19 cellular contexts compared by ENCODE assay signal in genomic region chr1:228862542-228863505, GRCh38.
DNase-seq lines count a peak whose midpoint lies in the region; TF ChIP-seq lines count a peak whose summit lies in the region.
"Had no signal": no experiment of that assay in that cellular context is flagged by ENCODE, and none has a peak within 500 bp of the region (broad histone marks: within the 10 kb centered on the region; RNA-seq: fewer than 3 reads in every experiment).

No MANE protein-coding gene starts in this region.

- H3K9me3 ChIP-seq in breast epithelium (no peaks in the 10 kb centered on the region), vagina (no peaks in the 10 kb centered on the region)
- H3K9me3 ChIP-seq: esophagus squamous epithelium, thyroid gland had no signal

- H3K27me3 ChIP-seq in breast epithelium (no peaks in the 10 kb centered on the region), vagina (no peaks in the 10 kb centered on the region)
- H3K27me3 ChIP-seq: thyroid gland had no signal

- intact Hi-C loops in breast epithelium (cut with DNase I; ENCODE audit: low total_unique reads) (no loop called here), vagina (cut with DNase I) (no loop called here)

- H3K4me1 Mint-ChIP-seq in activated naive CD4-positive, alpha-beta T cell treated with anti-CD3 and anti-CD28 coated beads, Interleukin-2, amount 10 ng/mL, durations not matched to agents 7 days and 5 days: peaks cover 51% of the 10 kb centered on the region

- no peaks in the 10 kb centered on the region for H3K36me3 Mint-ChIP-seq in activated naive CD4-positive, alpha-beta T cell treated with anti-CD3 and anti-CD28 coated beads, Interleukin-2, amount 10 ng/mL, durations not matched to agents 7 days and 5 days
- H3K36me3 Mint-ChIP-seq: activated naive CD4-positive, alpha-beta T cell treated with anti-CD3 and anti-CD28 coated beads, Interleukin-2, amount 50 U/mL, for 24 hours had no signal

- H3K4me1 ChIP-seq in breast epithelium (peaks cover 0 to 5% of the 10 kb centered on the region in 2 donors), vagina (peaks cover 20% of the 10 kb centered on the region)

- peaks cover 7% of the 10 kb centered on the region for H3K27me3 Mint-ChIP-seq in activated naive CD4-positive, alpha-beta T cell treated with anti-CD3 and anti-CD28 coated beads, Interleukin-2, amount 10 ng/mL, durations not matched to agents 7 days and 5 days
- H3K27me3 Mint-ChIP-seq: activated naive CD4-positive, alpha-beta T cell treated with anti-CD3 and anti-CD28 coated beads, Interleukin-2, amount 50 U/mL, for 24 hours had no signal

- TF ChIP-seq CTCF in breast epithelium (IDR thresholded peaks at IDR 0.05) (no peak), vagina (IDR thresholded peaks at IDR 0.05) (no peak)

- no peaks in the 10 kb centered on the region for H3K9me3 Mint-ChIP-seq in activated naive CD4-positive, alpha-beta T cell treated with anti-CD3 and anti-CD28 coated beads, Interleukin-2, amount 10 ng/mL, durations not matched to agents 7 days and 5 days
- H3K9me3 Mint-ChIP-seq: activated naive CD4-positive, alpha-beta T cell treated with anti-CD3 and anti-CD28 coated beads, Interleukin-2, amount 50 U/mL, for 24 hours; neural crest cell had no signal

- H3K36me3 ChIP-seq in breast epithelium: no peaks in the 10 kb centered on the region
- no peaks in the 10 kb centered on the region for H3K36me3 ChIP-seq in vagina
- H3K36me3 ChIP-seq: esophagus squamous epithelium, thyroid gland had no signal

- CTCF ChIA-PET in activated naive CD4-positive, alpha-beta T cell treated with anti-CD3 and anti-CD28 coated beads, Interleukin-2, amount 10 ng/mL, durations not matched to agents 7 days and 5 days (lab: Charles Lee): no interaction called here

- no peak overlapping the region for H3K4me3 Mint-ChIP-seq in activated naive CD4-positive, alpha-beta T cell treated with anti-CD3 and anti-CD28 coated beads, Interleukin-2, amount 10 ng/mL, durations not matched to agents 7 days and 5 days
- H3K4me3 Mint-ChIP-seq: neural crest cell had no signal

- H3K27ac Mint-ChIP-seq in activated naive CD4-positive, alpha-beta T cell treated with anti-CD3 and anti-CD28 coated beads, Interleukin-2, amount 10 ng/mL, durations not matched to agents 7 days and 5 days: peak overlapping the region; percentile 74

- H3K27ac ChIP-seq in breast epithelium: peak overlapping the region; percentile 8 to 43
- H3K27ac ChIP-seq in vagina: no peak overlapping the region
- H3K27ac ChIP-seq: C4-2B, esophagus squamous epithelium, thyroid gland had no signal

- TF ChIP-seq POLR2A in breast epithelium (IDR thresholded peaks at IDR 0.05) (no peak), vagina (IDR thresholded peaks at IDR 0.05) (no peak)

- DNase-seq in activated naive CD4-positive, alpha-beta T cell treated with anti-CD3 and anti-CD28 coated beads, Interleukin-2, amount 10 ng/mL, durations not matched to agents 7 days and 5 days: no peak
- no peak for DNase-seq in activated naive CD4-positive, alpha-beta T cell (lab: John Stamatoyannopoulos, UW)
- DNase-seq in breast epithelium (ENCODE audit: low spot score in 2 of 2) (no peak), islet precursor cell (peak; percentile 38), vagina (ENCODE audit: extremely low spot score in 2 of 2) (peak; percentile 58 to 60), NCI-H524 treated with DMSO at 0.1 percent for 48 hours (lab: John Stamatoyannopoulos, UW) (no peak), foreskin melanocyte (no peak)
- no peak for DNase-seq in NK-92 treated with Interleukin-12 subunit alpha and Interleukin-12 subunit beta, amount 100 ng/mL, for 24 hours (lab: John Stamatoyannopoulos, UW)
- DNase-seq: activated T-cell treated with anti-CD3 and anti-CD28 coated beads, Interleukin-2, amount 50 U/mL, for 1 hour; dorsolateral prefrontal cortex; esophagus squamous epithelium; kidney; NCI-H187 treated with DMSO at 0.1 percent for 48 hours; stimulated activated CD4-positive, alpha-beta T cell treated with anti-CD3 and anti-CD28 coated beads, Interleukin-12 subunit alpha, Interleukin-12 subunit beta, amount 100 ng/mL, for 4 hours had no signal

- H3K4me3 ChIP-seq in breast epithelium (no peak overlapping the region), vagina (no peak overlapping the region)
- H3K4me3 ChIP-seq: dorsolateral prefrontal cortex, esophagus squamous epithelium, K562, thyroid gland had no signal

Comparison
In these comparisons a context has a peak if more than half of its experiments do, and no peak if none do; other contexts are left out.
1. DNase-seq: peak in islet precursor cell (single experiment) and vagina (2 of 2); none in activated naive CD4-positive, alpha-beta T cell treated with anti-CD3 and anti-CD28 coated beads, Interleukin-2, amount 10 ng/mL, durations not matched to agents 7 days and 5 days (single experiment), activated naive CD4-positive, alpha-beta T cell (0 of 4), breast epithelium (0 of 2), NCI-H524 treated with DMSO at 0.1 percent for 48 hours (single experiment), NK-92 treated with Interleukin-12 subunit alpha and Interleukin-12 subunit beta, amount 100 ng/mL, for 24 hours (single experiment) and foreskin melanocyte (single experiment).